ENCODE assay signal across 20 cellular contexts in genomic region chr13:50189450-50189849, GRCh38.
A peak's percentile ranks its signal among the peaks of the same experiment; 100 is the strongest.
DNase-seq lines count a peak whose midpoint lies in the region; ATAC-seq and TF ChIP-seq lines count a peak whose summit lies in the region.
"Had no signal": no experiment of that assay in that cellular context is flagged by ENCODE, and none has a peak within 500 bp of the region (broad histone marks: within the 10 kb centered on the region; RNA-seq: fewer than 3 reads in every experiment).

No MANE protein-coding gene starts in this region.

- POLR2A ChIA-PET in WTC11 (lab: Charles Lee): no interaction called here

- CTCF ChIA-PET in WTC11 (lab: Charles Lee): interaction anchor here (0.6 to 2.1 kb wide), 12 partner anchors 12 to 723 kb away, joined by 3 to 13 read pairs (median 4); no protein-coding TSS in a partner anchor

- H4K8ac ChIP-seq in mesendoderm (ENCODE audit: low read depth, low read length): no peak overlapping the region

- no peak overlapping the region for H3K4ac ChIP-seq in mesendoderm (ENCODE audit: low read depth, low read length)

- no peak overlapping the region for H3K18ac ChIP-seq in mesendoderm (ENCODE audit: low read length)

- no peak overlapping the region for H2BK15ac ChIP-seq in mesendoderm (replicated peaks; ENCODE audit: low read depth)

- no peak overlapping the region for H3K27ac Mint-ChIP-seq in WTC11

- no peak overlapping the region for H3K23ac ChIP-seq in mesendoderm (ENCODE audit: low read length)

- H3K9me3 Mint-ChIP-seq in WTC11: peaks cover 10% of the 10 kb centered on the region

- H2AK5ac ChIP-seq in mesendoderm (ENCODE audit: low read length): no peak overlapping the region

- peaks cover 42% of the 10 kb centered on the region for H3K4me1 Mint-ChIP-seq in WTC11

- H3K36me3 Mint-ChIP-seq in WTC11: peaks cover 11% of the 10 kb centered on the region
- H3K36me3 Mint-ChIP-seq: CD4-positive, alpha-beta memory T cell had no signal

- no peak overlapping the region for H3K4me3 ChIP-seq in HFF-Myc (replicated peaks; ENCODE audit: low read depth, low read length)
- H3K4me3 ChIP-seq in mesendoderm (ENCODE audit: low read length): no peak overlapping the region
- H3K4me3 ChIP-seq: colonic mucosa, sigmoid colon, uterus had no signal

- H3K27me3 ChIP-seq in mesendoderm (ENCODE audit: insufficient read depth, low read length, poor library complexity): no peaks in the 10 kb centered on the region
- H3K27me3 ChIP-seq: colonic mucosa, sigmoid colon, uterus had no signal

- H3K79me1 ChIP-seq in mesendoderm (ENCODE audit: low read length): no peaks in the 10 kb centered on the region

- no peaks in the 10 kb centered on the region for H3K36me3 ChIP-seq in mesendoderm (ENCODE audit: control insufficient read depth, insufficient read depth, low read length)
- H3K36me3 ChIP-seq: colonic mucosa, sigmoid colon, uterus had no signal

- no peak overlapping the region for H3K27ac ChIP-seq in mesendoderm (ENCODE audit: low read depth, low read length)
- H3K27ac ChIP-seq: colonic mucosa, epithelial cell of prostate, sigmoid colon, uterus had no signal

- no peak overlapping the region for H3K9ac ChIP-seq in mesendoderm (ENCODE audit: low read length)

- no peak overlapping the region for H2BK5ac ChIP-seq in mesendoderm (ENCODE audit: low read length)

- peak; percentile 71 for ATAC-seq in WTC11

- no CpG with 5 or more reads among the region's 2 CpGs for WGBS in mesendoderm (ENCODE audit: extremely low coverage, insufficient coverage, low lambda C conversion rate)

- DNase-seq in activated CD4-positive, alpha-beta T cell treated with anti-CD3 and anti-CD28 coated beads for 48 hours: peak; percentile 17
- DNase-seq in activated CD4-positive, alpha-beta T cell treated with anti-CD3 and anti-CD28 coated beads for 4 hours: no peak
- DNase-seq in HFF-Myc (ENCODE audit: extremely low read depth, low read depth) (no peak), WTC11 (ENCODE audit: low spot score) (no peak), mesendoderm (peak; percentile 20), NCI-H2081 treated with DMSO at 0.1 percent for 48 hours (lab: John Stamatoyannopoulos, UW) (no peak), NCI-H510A (lab: John Stamatoyannopoulos, UW) (no peak), GDM1 (lab: John Stamatoyannopoulos, UW) (no peak)
- DNase-seq: activated CD4-positive, CD25-positive, alpha-beta regulatory T cell; activated gamma-delta T cell; anterior cingulate cortex; colonic mucosa; NCI-H1436 treated with DMSO at 0.1 percent for 48 hours; NCI-H226; occipital lobe; SHP77; sigmoid colon; uterus had no signal

- peak; percentile 10 for TF ChIP-seq CTCF in HFF-Myc (IDR thresholded peaks at IDR 0.05; ENCODE audit: low read depth, low read length, missing control alignments)
- TF ChIP-seq CTCF in WTC11 (IDR thresholded peaks at IDR 0.05): no peak

- no peaks in the 10 kb centered on the region for H3K4me1 ChIP-seq in mesendoderm (ENCODE audit: control insufficient read depth, low read depth, low read length)
- H3K4me1 ChIP-seq: colonic mucosa, sigmoid colon, uterus had no signal

- no peaks in the 10 kb centered on the region for H3K79me2 ChIP-seq in mesendoderm (ENCODE audit: control insufficient read depth, insufficient read depth, low read length)

- H3K4me3 Mint-ChIP-seq in WTC11: no peak overlapping the region

- H3K27me3 Mint-ChIP-seq in WTC11 (ENCODE audit: low read depth): peaks cover 2% of the 10 kb centered on the region; the same call in 1 of the 2 replicates
- H3K27me3 Mint-ChIP-seq: CD4-positive, alpha-beta memory T cell had no signal

- H3K56ac ChIP-seq in mesendoderm (ENCODE audit: low read length): no peak overlapping the region

- H4K5ac ChIP-seq in mesendoderm (ENCODE audit: low read length): no peak overlapping the region

- no peak overlapping the region for H2BK120ac ChIP-seq in mesendoderm (ENCODE audit: low read depth, low read length)

- H3K4me2 ChIP-seq in mesendoderm (ENCODE audit: low read length): no peak overlapping the region

TF ChIP-seq in WTC11, 78 proteins besides CTCF, POLR2A, EP300 and RAD21 (continues in another document):
- no peak for TF ChIP-seq AFF4 (CRISPR knock-in tag; IDR thresholded peaks at IDR 0.05; ENCODE audit: borderline replicate concordance)
- TF ChIP-seq AR (CRISPR knock-in tag; IDR thresholded peaks at IDR 0.05): no peak
- no peak for TF ChIP-seq NFATC4 (CRISPR knock-in tag; IDR thresholded peaks at IDR 0.05)
- TF ChIP-seq TP53 (CRISPR knock-in tag; IDR thresholded peaks at IDR 0.05): no peak
- no peak for TF ChIP-seq SMAD3 (CRISPR knock-in tag; IDR thresholded peaks at IDR 0.05; ENCODE audit: borderline replicate concordance)
- TF ChIP-seq ZNF423 (CRISPR knock-in tag; IDR thresholded peaks at IDR 0.05): no peak
- no peak for TF ChIP-seq FOXK1 (CRISPR knock-in tag; IDR thresholded peaks at IDR 0.05)
- no peak for TF ChIP-seq RELA (CRISPR knock-in tag; IDR thresholded peaks at IDR 0.05; ENCODE audit: borderline replicate concordance)
- no peak for TF ChIP-seq CDX4 (CRISPR knock-in tag; IDR thresholded peaks at IDR 0.05; ENCODE audit: borderline replicate concordance)
- TF ChIP-seq RORB (CRISPR knock-in tag; IDR thresholded peaks at IDR 0.05): no peak
- TF ChIP-seq SP1 (CRISPR knock-in tag; conservative IDR thresholded peaks at IDR 0.05): no peak

Comparison
In these comparisons a context has a peak if more than half of its experiments do, and no peak if none do; other contexts are left out.
1. DNase-seq: peak in activated CD4-positive, alpha-beta T cell treated with anti-CD3 and anti-CD28 coated beads for 48 hours (single experiment) and mesendoderm (single experiment); none in activated CD4-positive, alpha-beta T cell treated with anti-CD3 and anti-CD28 coated beads for 4 hours (0 of 2), HFF-Myc (single experiment), WTC11 (single experiment), NCI-H2081 treated with DMSO at 0.1 percent for 48 hours (single experiment), NCI-H510A (single experiment) and GDM1 (single experiment).